In the genomic region with DNA sequence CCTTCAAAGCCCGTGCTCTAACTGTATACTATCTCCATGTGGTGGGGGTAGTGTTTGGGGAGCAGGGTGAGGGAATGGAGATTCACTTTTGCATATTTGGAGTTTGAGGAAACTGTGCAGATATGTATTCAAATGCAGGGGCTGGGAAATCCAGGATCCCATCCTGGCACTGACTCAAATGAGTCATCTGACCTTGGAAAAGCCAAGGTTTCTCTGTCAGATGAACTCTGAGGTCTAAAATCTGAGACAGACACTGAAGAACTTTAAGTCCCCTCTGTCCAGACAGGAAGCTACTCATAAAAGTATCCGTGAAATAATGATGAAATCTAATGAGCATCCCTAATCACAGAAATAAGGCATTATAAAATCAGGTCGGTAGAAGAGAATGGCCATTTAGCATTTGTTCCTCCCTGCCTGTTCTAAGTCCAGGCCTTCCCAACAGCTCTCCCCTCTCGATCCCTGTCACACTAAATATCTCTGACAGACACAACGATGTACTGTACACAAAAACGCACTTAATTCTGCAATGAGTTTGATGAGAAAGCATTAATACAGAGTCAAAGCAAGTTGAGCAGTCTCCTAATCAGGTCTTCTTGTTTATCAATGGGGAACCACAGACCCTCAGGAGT, we compare ENCODE assay signal across 13 cellular contexts. TPM values are rescaled to one million over a fixed set of nuclear protein-coding genes. Genes with fewer than 3 reads are reported as not detected.
DNase-seq lines count a peak whose midpoint lies in the region; ATAC-seq and TF ChIP-seq lines count a peak whose summit lies in the region.
"Had no signal": no experiment of that assay in that cellular context is flagged by ENCODE, and none has a peak within 500 bp of the region (broad histone marks: within the 10 kb centered on the region; RNA-seq: fewer than 3 reads in every experiment).

No MANE protein-coding gene starts in this region.

- H3K9me3 Mint-ChIP-seq in CD14-positive monocyte (peaks cover 0 to 6% (median 0%) of the 10 kb centered on the region in 7 donors), memory B cell (no peaks in the 10 kb centered on the region)
- no peaks in the 10 kb centered on the region for H3K9me3 Mint-ChIP-seq in stimulated activated effector memory CD8-positive, alpha-beta T cell treated with anti-CD3 and anti-CD28 coated beads, Interleukin-12 subunit alpha, Interleukin-12 subunit beta, amount 100 ng/mL, for 72 hours

- intact Hi-C loops in CD14-positive monocyte (cut with micrococcal nuclease): loop anchor here in 1 of 2 donors (10.0 kb wide), 1 partner anchor 108 kb away; no protein-coding TSS in a partner anchor

- H3K36me3 Mint-ChIP-seq in CD14-positive monocyte (peaks cover 30 to 33% of the 10 kb centered on the region in 2 donors), memory B cell (peaks cover 28% of the 10 kb centered on the region)
- H3K36me3 Mint-ChIP-seq in stimulated activated effector memory CD8-positive, alpha-beta T cell treated with anti-CD3 and anti-CD28 coated beads, Interleukin-12 subunit alpha, Interleukin-12 subunit beta, amount 100 ng/mL, for 72 hours: peaks cover 33% of the 10 kb centered on the region

- H3K4me3 Mint-ChIP-seq in CD14-positive monocyte (no peak overlapping the region), memory B cell (no peak overlapping the region)
- H3K4me3 Mint-ChIP-seq in stimulated activated effector memory CD8-positive, alpha-beta T cell treated with anti-CD3 and anti-CD28 coated beads, Interleukin-12 subunit alpha, Interleukin-12 subunit beta, amount 100 ng/mL, for 72 hours: no peak overlapping the region
- H3K4me3 Mint-ChIP-seq: activated CD4-positive, alpha-beta memory T cell treated with anti-CD3 and anti-CD28 coated beads for 36 hours; activated naive CD4-positive, alpha-beta T cell treated with anti-CD3 and anti-CD28 coated beads, Interleukin-2, amount 10 ng/mL, durations not matched to agents 7 days and 5 days had no signal

- DNase-seq in CD14-positive monocyte (ENCODE audit: low spot score) (no peak), HCEC 1CT (peak; percentile 67), memory B cell (ENCODE audit: low spot score in 2 of 2) (no peak)
- DNase-seq in stimulated activated naive CD4-positive, alpha-beta T cell treated with Interleukin-2 at 50 U/mL for 16 hours (lab: John Stamatoyannopoulos, UW): no peak
- DNase-seq in stimulated activated effector memory CD8-positive, alpha-beta T cell treated with anti-CD3 and anti-CD28 coated beads, Interleukin-12 subunit alpha, Interleukin-12 subunit beta, amount 100 ng/mL, for 72 hours (ENCODE audit: low spot score in 2 of 2): no peak
- DNase-seq: activated CD4-positive, alpha-beta memory T cell treated with anti-CD3 and anti-CD28 coated beads for 36 hours; activated naive CD4-positive, alpha-beta T cell treated with anti-CD3 and anti-CD28 coated beads, Interleukin-2, amount 10 ng/mL, durations not matched to agents 7 days and 5 days; effector CD8-positive, alpha-beta T cell; NCI-H187 treated with DMSO at 0.1 percent for 48 hours had no signal

- ATAC-seq in memory B cell (ENCODE audit: low read depth) (no peak), HG03097 (IDR thresholded peaks at IDR 0.05; ENCODE audit: low FRiP score, unreplicated experiment) (no peak), GM18907 (IDR thresholded peaks at IDR 0.05; ENCODE audit: unreplicated experiment) (no peak)
- no peak for ATAC-seq in stimulated activated effector memory CD8-positive, alpha-beta T cell treated with anti-CD3 and anti-CD28 coated beads, Interleukin-12 subunit alpha, Interleukin-12 subunit beta, amount 100 ng/mL, for 72 hours

- no peaks in the 10 kb centered on the region for H3K27me3 Mint-ChIP-seq in CD14-positive monocyte (ENCODE audit: low read depth in 3 of 3)
- H3K27me3 Mint-ChIP-seq in memory B cell: no peaks in the 10 kb centered on the region
- H3K27me3 Mint-ChIP-seq: activated CD4-positive, alpha-beta memory T cell treated with anti-CD3 and anti-CD28 coated beads for 36 hours; activated naive CD4-positive, alpha-beta T cell treated with anti-CD3 and anti-CD28 coated beads, Interleukin-2, amount 10 ng/mL, durations not matched to agents 7 days and 5 days had no signal

- H3K4me1 Mint-ChIP-seq in CD14-positive monocyte: peaks cover 72% of the 10 kb centered on the region
- H3K4me1 Mint-ChIP-seq in memory B cell: peaks cover 55% of the 10 kb centered on the region
- peaks cover 56% of the 10 kb centered on the region for H3K4me1 Mint-ChIP-seq in stimulated activated effector memory CD8-positive, alpha-beta T cell treated with anti-CD3 and anti-CD28 coated beads, Interleukin-12 subunit alpha, Interleukin-12 subunit beta, amount 100 ng/mL, for 72 hours

- TF ChIP-seq CTCF in CD14-positive monocyte (IDR thresholded peaks at IDR 0.05): no peak

- H3K27ac Mint-ChIP-seq in CD14-positive monocyte (peak overlapping the region in 6 of 7 donors; percentile 7 to 90 (median 64)), memory B cell (peak overlapping the region; percentile 77)
- no peak overlapping the region for H3K27ac Mint-ChIP-seq in stimulated activated effector memory CD8-positive, alpha-beta T cell treated with anti-CD3 and anti-CD28 coated beads, Interleukin-12 subunit alpha, Interleukin-12 subunit beta, amount 100 ng/mL, for 72 hours
- H3K27ac Mint-ChIP-seq: activated CD4-positive, alpha-beta memory T cell treated with anti-CD3 and anti-CD28 coated beads for 36 hours; activated naive CD4-positive, alpha-beta T cell treated with anti-CD3 and anti-CD28 coated beads, Interleukin-2, amount 10 ng/mL, durations not matched to agents 7 days and 5 days had no signal

- H3K27ac ChIP-seq in angular gyrus (ENCODE audit: low read depth, low read length): peak overlapping the region; percentile 34
- H3K27ac ChIP-seq: hepatocyte had no signal

RNA-seq across cellular contexts. Expression of gene NIN, which starts 14.4 kb away (rescaled TPM):
- 10 to 100 TPM; 15.3 to 26.5 TPM for polyA plus RNA-seq in CD14-positive monocyte

RNA-seq across cellular contexts. Expression of gene ABHD12B, which starts 55.3 kb away (rescaled TPM):
- under 1 TPM; 0.45 to 0.54 TPM for polyA plus RNA-seq in CD14-positive monocyte
- polyA plus RNA-seq: hepatocyte had no signal
